ENCODE assay signal across 1 cellular context in the genomic region with DNA sequence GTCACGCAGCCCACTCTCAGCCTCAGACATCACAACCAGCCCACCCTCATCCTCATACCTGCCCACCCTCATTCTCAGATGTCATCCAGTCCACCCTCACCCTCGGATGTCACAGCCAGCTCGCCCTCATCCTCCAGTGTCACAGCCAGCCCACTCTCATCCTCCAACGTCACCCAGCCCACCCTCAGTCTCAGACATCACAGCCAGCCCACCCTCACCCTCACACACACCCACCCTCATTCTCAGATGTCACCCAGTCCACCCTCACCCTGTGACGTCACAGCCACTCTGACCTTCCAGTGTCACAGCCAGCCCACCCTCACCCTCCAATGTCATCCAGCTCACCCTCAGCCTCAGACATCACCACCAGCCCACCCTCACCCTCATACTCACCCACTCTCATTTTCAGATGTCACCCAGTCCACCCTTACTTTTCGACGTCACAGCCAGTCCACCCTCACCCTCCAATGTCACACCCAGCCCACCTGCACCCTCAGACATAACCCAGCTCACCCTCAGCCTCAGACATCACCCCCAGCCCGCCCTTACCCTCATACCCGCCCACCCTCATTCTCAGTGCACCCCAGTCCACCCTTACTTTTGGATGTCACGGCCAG.
TF ChIP-seq lines count a peak whose summit lies in the region.

No MANE protein-coding gene starts in this region.

TF ChIP-seq in HEK293, 187 proteins besides CTCF, POLR2A, EP300 and RAD21 (continued from another document):
- TF ChIP-seq ZNF274 (IDR thresholded peaks at IDR 0.05; ENCODE audit: low read length) (no peak), ZNF274 (tag by site-specific recombination; IDR thresholded peaks at IDR 0.05; ENCODE audit: borderline replicate concordance) (no peak)
